In the genomic region with DNA sequence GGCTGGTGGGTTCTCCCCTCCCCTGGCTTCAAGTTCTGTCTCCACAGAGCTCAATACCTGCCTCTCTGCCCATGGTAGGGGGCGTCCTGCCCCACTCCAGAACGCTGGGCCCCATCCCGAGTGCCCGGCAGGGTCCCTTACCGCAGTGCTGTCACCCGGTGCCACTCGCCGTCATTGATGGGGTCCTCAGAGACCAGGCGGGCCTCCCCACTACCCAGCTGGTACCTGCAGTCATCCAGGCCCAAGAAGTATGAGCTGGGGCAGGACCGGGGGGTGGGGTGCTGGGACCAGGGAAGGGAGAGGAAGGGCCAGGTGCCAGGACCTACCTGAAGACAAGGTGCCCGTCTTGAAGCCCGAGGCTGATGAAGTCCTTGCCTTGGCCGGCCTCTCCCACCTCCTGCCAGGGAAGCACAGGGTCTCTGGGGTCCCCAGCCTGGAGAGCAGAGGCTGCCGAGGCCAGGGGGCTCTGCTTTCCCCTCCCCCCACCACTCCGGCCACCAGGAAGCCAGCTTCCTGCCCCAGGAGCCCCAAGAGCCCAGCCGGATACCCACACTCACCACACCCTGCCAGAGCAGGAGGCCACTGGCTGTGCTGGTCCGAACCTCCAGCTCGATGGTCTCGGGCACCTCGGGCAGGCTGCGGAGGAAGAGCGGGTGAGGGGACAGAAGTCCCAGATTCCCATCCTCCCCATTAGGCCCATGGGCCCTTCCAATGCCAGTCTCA, we compare ENCODE assay signal across 20 cellular contexts. TPM values are rescaled to one million over a fixed set of nuclear protein-coding genes. Genes with fewer than 3 reads are reported as not detected.
DNase-seq lines count a peak whose midpoint lies in the region; ATAC-seq and TF ChIP-seq lines count a peak whose summit lies in the region.
"Had no signal": no experiment of that assay in that cellular context is flagged by ENCODE, and none has a peak within 500 bp of the region (broad histone marks: within the 10 kb centered on the region; RNA-seq: fewer than 3 reads in every experiment).

No MANE protein-coding gene starts in this region.

- H3K4me3 Mint-ChIP-seq in CD14-positive monocyte (peak overlapping the region; percentile 65 to 87), immature natural killer cell (peak overlapping the region in 1 of 5 donors; percentile 30)
- H3K4me3 Mint-ChIP-seq: CD4-positive, alpha-beta memory T cell had no signal

- H3K27ac Mint-ChIP-seq in CD14-positive monocyte: peak overlapping the region in 1 of 7 donors; percentile 54
- H3K27ac Mint-ChIP-seq in immature natural killer cell: no peak overlapping the region
- H3K27ac Mint-ChIP-seq: CD4-positive, alpha-beta memory T cell had no signal

- intact Hi-C loops in CD14-positive monocyte (cut with micrococcal nuclease): no loop called here

- H3K4me1 Mint-ChIP-seq in CD14-positive monocyte (peaks cover 9% of the 10 kb centered on the region), immature natural killer cell (no peaks in the 10 kb centered on the region)

- TF ChIP-seq CTCF in CD14-positive monocyte (IDR thresholded peaks at IDR 0.05) (no peak), NB4 (IDR thresholded peaks at IDR 0.05; ENCODE audit: low read depth, low read length) (peak; percentile 24)

- DNase-seq in 8988T (peak; percentile 8), CD14-positive monocyte (ENCODE audit: low spot score) (no peak), NB4 (ENCODE audit: low read depth) (no peak), immature natural killer cell (no peak), AML-193 (lab: John Stamatoyannopoulos, UW) (no peak), NCI-H1105 treated with DMSO at 0.1 percent for 48 hours (lab: John Stamatoyannopoulos, UW) (no peak)
- no peak for DNase-seq in activated effector memory CD4-positive, alpha-beta T cell treated with anti-CD3 and anti-CD28 coated beads, Interleukin-2, amount 50 U/mL, for 16 hours
- DNase-seq: BE2C; Caco-2; CD4-positive, alpha-beta memory T cell; NCI-H1105; NCI-H146; NCI-H1930; NCI-H2107; NCI-H524; NCI-H748 treated with DMSO at 0.1 percent for 48 hours had no signal

- no peak for TF ChIP-seq POLR2A in NB4 (IDR thresholded peaks at IDR 0.05; ENCODE audit: extremely low read depth, insufficient read length)

- H3K27me3 Mint-ChIP-seq in CD14-positive monocyte (ENCODE audit: low read depth in 3 of 3): peaks cover 0 to 7% (median 0%) of the 10 kb centered on the region in 3 donors
- peaks cover 0 to 6% (median 0%) of the 10 kb centered on the region in 3 donors for H3K27me3 Mint-ChIP-seq in immature natural killer cell (ENCODE audit: low read depth in 3 of 3)

- H3K9me3 Mint-ChIP-seq in CD14-positive monocyte (peaks cover 0 to 1% (median 0%) of the 10 kb centered on the region in 7 donors), immature natural killer cell (no peaks in the 10 kb centered on the region)
- H3K9me3 Mint-ChIP-seq: CD4-positive, alpha-beta memory T cell had no signal

- H3K36me3 Mint-ChIP-seq in CD14-positive monocyte (no peaks in the 10 kb centered on the region), immature natural killer cell (no peaks in the 10 kb centered on the region)
- H3K36me3 Mint-ChIP-seq: CD4-positive, alpha-beta memory T cell had no signal

- peak; percentile 3 for ATAC-seq in esophagus mucosa
- ATAC-seq: SK-N-SH treated with all-trans-retinoic acid at 6 μM for 48 hours had no signal

- no peak overlapping the region for H3K4me3 ChIP-seq in NB4 (ENCODE audit: low read depth, low read length)

RNA-seq across cellular contexts. Expression of a gene that starts 12.1 kb away (rescaled TPM):
- polyA plus RNA-seq in CD14-positive monocyte: not detected
- 0.04 TPM for total RNA-seq in esophagus mucosa
- polyA plus RNA-seq in immature natural killer cell: under 1 TPM in 2 of 3 donors, not detected in 1; 0.12 to 0.29 TPM
- total RNA-seq: Caco-2; CD4-positive, alpha-beta memory T cell; H4; M059J had no signal
- polyA plus RNA-seq: CD4-positive, alpha-beta memory T cell had no signal

RNA-seq across cellular contexts. Expression of a gene that starts 41.2 kb away (rescaled TPM):
- polyA plus RNA-seq in CD14-positive monocyte (10 to 100 TPM; 26.5 to 40.2 TPM), immature natural killer cell (10 to 100 TPM; 24.9 to 31.8 (median 26.3) TPM)
- total RNA-seq in esophagus mucosa: 37.3 TPM
